Comparison of ENCODE assay signal across 8 cellular contexts in the genomic region with DNA sequence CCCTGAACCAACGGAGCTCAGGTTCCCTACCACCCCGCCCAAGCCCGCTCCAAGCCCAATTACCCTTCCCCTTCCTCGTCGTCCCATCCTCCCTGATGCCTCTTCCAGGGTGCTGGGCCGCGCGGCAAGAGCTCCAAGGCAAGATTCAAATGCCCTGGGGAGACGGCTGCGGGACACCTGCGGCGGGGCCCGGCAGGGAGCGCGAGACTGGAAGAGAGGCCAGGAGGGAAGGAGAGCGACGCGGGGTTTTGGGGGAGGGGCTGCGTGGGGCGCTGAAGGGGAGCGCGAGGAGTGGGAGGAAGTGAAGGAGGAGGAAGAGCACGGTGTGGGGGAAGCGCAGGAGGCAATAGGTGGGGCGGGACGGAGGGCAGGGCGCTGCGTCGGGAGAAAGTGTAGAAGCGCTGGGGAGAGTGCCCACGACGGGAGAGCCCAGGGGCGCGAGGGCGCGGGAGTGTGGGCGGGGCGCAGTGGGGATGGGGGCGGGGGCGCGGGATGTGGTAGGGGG. TPM values are rescaled to one million over a fixed set of nuclear protein-coding genes. Genes with fewer than 3 reads are reported as not detected.
DNase-seq lines count a peak whose midpoint lies in the region; ATAC-seq lines count a peak whose summit lies in the region.

No MANE protein-coding gene starts in this region.

- H3K4me3 ChIP-seq in adipocyte (ENCODE audit: low read length) = peak overlapping the region; percentile 61
- peak overlapping the region; percentile 55; the same call in 1 of the 2 replicates for H3K4me3 ChIP-seq in iPS DF 6.9 (ENCODE audit: low read length)
- H3K4me3 ChIP-seq in skeletal muscle cell (ENCODE audit: low read depth, low read length) = peak overlapping the region; percentile 58

- peak overlapping the region; percentile 18 for H3K4me3 Mint-ChIP-seq in activated CD4-positive, alpha-beta T cell treated with anti-CD3 and anti-CD28 coated beads for 36 hours

- peaks cover 32% of the 10 kb centered on the region for H3K4me1 ChIP-seq in adipocyte (ENCODE audit: control insufficient read depth, insufficient read depth, low read length)
- no peaks in the 10 kb centered on the region for H3K4me1 ChIP-seq in iPS DF 6.9 (ENCODE audit: control insufficient read depth, insufficient read depth, low read length)

- CTCF ChIA-PET in activated CD4-positive, alpha-beta T cell treated with anti-CD3 and anti-CD28 coated beads for 36 hours (lab: Charles Lee) = interaction anchor here (0.5 to 0.7 kb wide), 2 partner anchors 104 to 475 kb away, joined by 3 read pairs; no protein-coding TSS in a partner anchor

- H3K9ac ChIP-seq in adipocyte (ENCODE audit: low read length) = no peak overlapping the region

- H3K36me3 ChIP-seq in adipocyte (ENCODE audit: control insufficient read depth, insufficient read depth, low read length, severe bottlenecking) (no peaks in the 10 kb centered on the region), iPS DF 6.9 (ENCODE audit: control insufficient read depth, insufficient read depth, low read length) (no peaks in the 10 kb centered on the region)

- H3K27me3 ChIP-seq in adipocyte (replicated peaks; ENCODE audit: control insufficient read depth, insufficient read depth, low read length) (no peaks in the 10 kb centered on the region), iPS DF 6.9 (ENCODE audit: control insufficient read depth, insufficient read depth, low read length) (no peaks in the 10 kb centered on the region; the same call in 1 of the 2 replicates)

- H3K9me3 Mint-ChIP-seq in activated CD4-positive, alpha-beta T cell treated with anti-CD3 and anti-CD28 coated beads for 36 hours (ENCODE audit: low read depth) = no peaks in the 10 kb centered on the region

- WGBS in iPS DF 6.9 (ENCODE audit: insufficient coverage, insufficient read length) = no CpG with 5 or more reads among the region's 41 CpGs

- H3K9me3 ChIP-seq in adipocyte (ENCODE audit: control insufficient read depth, low read length) (no peaks in the 10 kb centered on the region), iPS DF 6.9 (ENCODE audit: control insufficient read depth, insufficient read depth, low read length) (no peaks in the 10 kb centered on the region)

- no peak for DNase-seq in activated CD4-positive, alpha-beta T cell treated with anti-CD3 and anti-CD28 coated beads for 36 hours
- DNase-seq in activated CD4-positive, alpha-beta T cell treated with anti-CD3 and anti-CD28 coated beads for 48 hours = no peak
- DNase-seq in adipocyte (ENCODE audit: low read depth) = peak; percentile 73
- no peak for DNase-seq in iPS DF 6.9 (ENCODE audit: low read depth, low spot score)
- DNase-seq in skeletal muscle cell (ENCODE audit: low read depth) = no peak
- no peak for DNase-seq in SK-N-DZ (ENCODE audit: low spot score)
- no peak for DNase-seq in C1 segment of cervical spinal cord (lab: John Stamatoyannopoulos, UW)

- peaks cover 28% of the 10 kb centered on the region for H3K27me3 Mint-ChIP-seq in activated CD4-positive, alpha-beta T cell treated with anti-CD3 and anti-CD28 coated beads for 36 hours

- no peak overlapping the region for H3K27ac ChIP-seq in iPS DF 6.9 (ENCODE audit: low read length)

- H3K4me1 Mint-ChIP-seq in activated CD4-positive, alpha-beta T cell treated with anti-CD3 and anti-CD28 coated beads for 36 hours = peaks cover 12% of the 10 kb centered on the region

- POLR2A ChIA-PET in activated CD4-positive, alpha-beta T cell treated with anti-CD3 and anti-CD28 coated beads for 36 hours (lab: Charles Lee) = no interaction called here

- ATAC-seq in activated CD4-positive, alpha-beta T cell treated with anti-CD3 and anti-CD28 coated beads for 36 hours = no peak
- no peak for ATAC-seq in GM19324 (IDR thresholded peaks at IDR 0.05; ENCODE audit: low FRiP score, unreplicated experiment)

- no peak overlapping the region for H3K27ac Mint-ChIP-seq in activated CD4-positive, alpha-beta T cell treated with anti-CD3 and anti-CD28 coated beads for 36 hours

- H3K36me3 Mint-ChIP-seq in activated CD4-positive, alpha-beta T cell treated with anti-CD3 and anti-CD28 coated beads for 36 hours (ENCODE audit: low read depth) = no peaks in the 10 kb centered on the region

- intact Hi-C loops in activated CD4-positive, alpha-beta T cell treated with anti-CD3 and anti-CD28 coated beads for 36 hours (cut with DNase I, micrococcal nuclease) = loop anchor here in 1 of 2 experiments (2.0 kb wide), 1 partner anchor 73 kb away; no protein-coding TSS in a partner anchor

RNA-seq across cellular contexts. Expression of a gene that starts 1.0 kb away (rescaled TPM):
- total RNA-seq in activated CD4-positive, alpha-beta T cell treated with anti-CD3 and anti-CD28 coated beads for 36 hours = not detected
- polyA plus RNA-seq in SK-N-DZ (2014; cell fraction: cytosol; rRNA removed) = 0.16 TPM in 1 of 2 replicates, not detected in the other
- polyA plus RNA-seq in SK-N-DZ (2014; cell fraction: nucleus; rRNA removed) = not detected in 2 replicates
